In genomic region chr10:79927111-79927828, GRCh38 we compare ENCODE assay signal across 16 cellular contexts. TPM values are rescaled to one million over a fixed set of nuclear protein-coding genes. Genes with fewer than 3 reads are reported as not detected.
DNase-seq lines count a peak whose midpoint lies in the region; ATAC-seq, FAIRE-seq and TF ChIP-seq lines count a peak whose summit lies in the region.
"Had no signal": no experiment of that assay in that cellular context is flagged by ENCODE, and none has a peak within 500 bp of the region (broad histone marks: within the 10 kb centered on the region; RNA-seq: fewer than 3 reads in every experiment).

No MANE protein-coding gene starts in this region.

- no peak overlapping the region for H2AFZ ChIP-seq in K562 (ENCODE audit: low read depth, low read length)

- TF ChIP-seq EP300 in K562 (IDR thresholded peaks at IDR 0.05; ENCODE audit: low read length), result no peak

- DNase-seq in HEK293T (ENCODE audit: extremely low spot score) (peak; percentile 1), K562 (ENCODE audit: extremely low read depth in 1 of 4, low spot score in 3 of 4) (peak in 3 of 4 experiments; percentile 3 to 5 (median 4)), iPS-NIHi7 (ENCODE audit: extremely low spot score) (peak; percentile 3), NCI-H2171 treated with DMSO at 0.1 percent for 48 hours (lab: John Stamatoyannopoulos, UW) (no peak)
- DNase-seq: activated CD4-positive, alpha-beta memory T cell treated with anti-CD3 and anti-CD28 coated beads, Interleukin-2, amount 10 ng/mL, durations not matched to agents 7 days and 5 days; activated gamma-delta T cell treated with Interleukin-2 at 50 U/mL for 16 hours; NCI-H446; stimulated activated CD4-positive, alpha-beta T cell treated with anti-CD3 and anti-CD28 coated beads, Interleukin-4, amount 100 ng/mL, for 4 hours had no signal

- H3K9me1 ChIP-seq in K562 (ENCODE audit: control insufficient read depth, insufficient read depth, low read length), result no peaks in the 10 kb centered on the region

- intact Hi-C loops in K562 (cut with micrococcal nuclease), result loop anchor here (5.0 kb wide), 5 partner anchors 105 to 390 kb away; no protein-coding TSS in a partner anchor

- no peaks in the 10 kb centered on the region for H4K20me1 ChIP-seq in K562 (replicated peaks; ENCODE audit: control insufficient read depth, insufficient read depth, low read length)
- H4K20me1 ChIP-seq: BLaER1 treated with 17β-estradiol and CSF1 and Interleukin-3, amounts not matched to agents 10 nM and 100 nM had no signal

- 16% methylated on average over 3 of the region's 3 CpGs for WGBS in K562 (ENCODE audit: insufficient coverage, low coverage, missing lambda C conversion rate)

- no peak overlapping the region for H3K4me3 ChIP-seq in K562
- H3K4me3 ChIP-seq in skeletal muscle tissue (ENCODE audit: low read length in 3 of 3), result no peak overlapping the region
- H3K4me3 ChIP-seq: BLaER1 treated with 17β-estradiol and CSF1 and Interleukin-3, amounts not matched to agents 10 nM and 100 nM had no signal

- TF ChIP-seq RAD21 in K562 (CRISPR knock-in tag; conservative IDR thresholded peaks at IDR 0.05 in 1 of 2, IDR thresholded peaks at IDR 0.05 in 1 of 2), result no peak

- H3K9me3 ChIP-seq in K562 (replicated peaks; ENCODE audit: control insufficient read depth, insufficient read depth, low read depth, low read length) (no peaks in the 10 kb centered on the region), skeletal muscle tissue (ENCODE audit: control insufficient read depth in 3 of 3, low read length in 3 of 3) (no peaks in the 10 kb centered on the region)

- TF ChIP-seq CTCF in K562 (IDR thresholded peaks at IDR 0.05 in 2 of 3, conservative IDR thresholded peaks at IDR 0.05 in 1 of 3; ENCODE audit: insufficient read depth in 2 of 3, low read depth in 1 of 3, low read length in 3 of 3), result no peak

- CTCF ChIA-PET in HEK293T (lab: Yijun Ruan, JAX), result no interaction called here
- CTCF ChIA-PET in K562 (lab: Yijun Ruan, JAX; ENCODE audit: low intra/inter-chr PET ratio), result no interaction called here

- FAIRE-seq in K562 (lab: Jason Lieb, UNC), result no peak
- FAIRE-seq: H1 had no signal

- H3K4me2 ChIP-seq in K562 (ENCODE audit: insufficient read depth, low read length), result no peak overlapping the region
- H3K4me2 ChIP-seq: BLaER1 treated with 17β-estradiol and CSF1 and Interleukin-3, amounts not matched to agents 10 nM and 100 nM had no signal

- TF ChIP-seq POLR2A in K562 (conservative IDR thresholded peaks at IDR 0.05), result no peak

- POLR2A ChIA-PET in HEK293T (lab: Yijun Ruan, JAX) (no interaction called here), K562 (lab: Yijun Ruan, JAX) (interaction anchor here (0.6 kb wide), 1 partner anchor 363 kb away, joined by 3 read pairs; no protein-coding TSS in a partner anchor)

- H3K9ac ChIP-seq in K562 (ENCODE audit: insufficient read depth in 1 of 2, low read depth in 2 of 2, low read length in 2 of 2) (no peak overlapping the region), skeletal muscle tissue (ENCODE audit: low read depth in 1 of 3, low read length in 3 of 3) (peak overlapping the region in 2 of 3 donors; percentile 27 to 50)
- H3K9ac ChIP-seq: BLaER1 treated with 17β-estradiol and CSF1 and Interleukin-3, amounts not matched to agents 10 nM and 100 nM had no signal

- no peaks in the 10 kb centered on the region for H3K79me2 ChIP-seq in K562 (ENCODE audit: control insufficient read depth, insufficient read depth, low read length)

- no TSS peak for BruUV-seq in K562 (replicated peaks; lab: Mats Ljungman, UMichigan)

- H3K27me3 ChIP-seq in K562 (ENCODE audit: control insufficient read depth in 2 of 2, insufficient read depth in 2 of 2, low read length in 2 of 2) (peaks cover 36 to 56% of the 10 kb centered on the region in 2 experiments), skeletal muscle tissue (ENCODE audit: control insufficient read depth in 3 of 3, insufficient read depth in 3 of 3, low read length in 3 of 3) (no peaks in the 10 kb centered on the region)

- ATAC-seq in K562 (no peak), HG03159 (IDR thresholded peaks at IDR 0.05; ENCODE audit: unreplicated experiment) (no peak), GM19463 (IDR thresholded peaks at IDR 0.05; ENCODE audit: unreplicated experiment) (no peak)

- in situ Hi-C loops in K562 (cut with MboI), result no loop called here

- H3K36me3 ChIP-seq in K562 (ENCODE audit: control insufficient read depth, insufficient read depth, low read length) (no peaks in the 10 kb centered on the region), skeletal muscle tissue (ENCODE audit: control insufficient read depth in 3 of 3, insufficient read depth in 3 of 3, low read length in 3 of 3) (peaks cover 3 to 8% (median 5%) of the 10 kb centered on the region in 3 donors)
- H3K36me3 ChIP-seq: BLaER1 treated with 17β-estradiol and CSF1 and Interleukin-3, amounts not matched to agents 10 nM and 100 nM had no signal

- no peak overlapping the region for H3K27ac ChIP-seq in K562 (ENCODE audit: extremely low read depth, low read depth, low read length)
- peak overlapping the region; percentile 23 for H3K27ac ChIP-seq in skeletal muscle tissue (ENCODE audit: low read depth, low read length)
- H3K27ac ChIP-seq: BLaER1 treated with 17β-estradiol and CSF1 and Interleukin-3, amounts not matched to agents 10 nM and 100 nM had no signal

- peaks cover 3 to 4% of the 10 kb centered on the region in 2 experiments; a peak in 3 of 5 replicates for H3K4me1 ChIP-seq in K562 (replicated peaks in 1 of 2; ENCODE audit: control insufficient read depth in 2 of 2, insufficient read depth in 2 of 2, low read length in 2 of 2)
- H3K4me1 ChIP-seq in skeletal muscle tissue (ENCODE audit: control insufficient read depth in 3 of 3, insufficient read depth in 3 of 3, low read length in 3 of 3), result peaks cover 0 to 12% (median 12%) of the 10 kb centered on the region in 3 donors
- H3K4me1 ChIP-seq: BLaER1 treated with 17β-estradiol and CSF1 and Interleukin-3, amounts not matched to agents 10 nM and 100 nM had no signal

TF ChIP-seq in HEK293T, 16 proteins besides CTCF, POLR2A, EP300 and RAD21:
- TF ChIP-seq HDGF (IDR thresholded peaks at IDR 0.05; ENCODE audit: borderline replicate concordance) (no peak), PKNOX1 (IDR thresholded peaks at IDR 0.05) (no peak), FOXK2 (IDR thresholded peaks at IDR 0.05) (no peak), LEF1 (IDR thresholded peaks at IDR 0.05; ENCODE audit: borderline replicate concordance) (no peak), L3MBTL2 (conservative IDR thresholded peaks at IDR 0.05) (no peak), BHLHE40 (IDR thresholded peaks at IDR 0.05; ENCODE audit: borderline replicate concordance) (no peak), SP1 (IDR thresholded peaks at IDR 0.05) (no peak), ELF4 (IDR thresholded peaks at IDR 0.05) (no peak)

TF ChIP-seq in K562, 482 proteins besides CTCF, POLR2A, EP300 and RAD21:
- TF ChIP-seq DMBX1 (CRISPR knock-in tag; IDR thresholded peaks at IDR 0.05; ENCODE audit: borderline replicate concordance), result no peak
- TF ChIP-seq MEIS2 (IDR thresholded peaks at IDR 0.05; ENCODE audit: partially characterized antibody), result no peak

RNA-seq across cellular contexts. Expression of gene SFTPD, which starts 21.6 kb away (rescaled TPM):
- not detected in 2 replicates for total RNA-seq in K562 (2011; cell fraction: chromatin; rRNA removed; ENCODE audit: low replicate concordance)
- total RNA-seq in K562 (2011; cell fraction: nucleolus; rRNA removed), result not detected in 2 replicates
- not detected in 2 replicates for total RNA-seq in K562 (2011; cell fraction: nucleoplasm; rRNA removed)
- total RNA-seq in K562 (2014; rRNA removed), result not detected in 2 replicates
- not detected in 2 replicates for total RNA-seq in K562 (2014; rRNA removed; fragmentation: Illumina TruSeq; extraction: Trizol)
- total RNA-seq in K562 (2015; rRNA removed; fragmentation: Illumina TruSeq; extraction: Trizol), result not detected in 2 replicates
- 0.20 and 0.29 TPM in 2 replicates for total RNA-seq in K562 (2021)
- polyA plus RNA-seq in K562 (2011; rRNA removed), result not detected in 2 replicates
- polyA plus RNA-seq in K562 (2011; cell fraction: cytosol; rRNA removed), result not detected in 2 replicates
- polyA plus RNA-seq in K562 (2011; cell fraction: nucleus; rRNA removed), result not detected in 2 replicates
- not detected in 2 replicates for polyA plus RNA-seq in K562 (2012)
- not detected in 2 replicates for polyA plus RNA-seq in K562 (2014; fragmentation: Illumina TruSeq; extraction: Trizol)
- not detected for polyA plus RNA-seq in K562 (2014; fragmentation: Nextera tagmentation; extraction: Ambion mirVana)
- not detected in 2 replicates for polyA plus RNA-seq in K562 (2014; rRNA removed)
- polyA minus RNA-seq in K562 (2011; rRNA and poly(A)+ RNA removed), result not detected in 2 replicates
- polyA minus RNA-seq in K562 (2011; cell fraction: cytosol; rRNA and poly(A)+ RNA removed), result not detected in 2 replicates
- polyA minus RNA-seq in K562 (2011; cell fraction: nucleus; rRNA and poly(A)+ RNA removed), result not detected in 2 replicates
- total RNA-seq in skeletal muscle tissue, result not detected
- total RNA-seq: activated CD4-positive, alpha-beta memory T cell treated with anti-CD3 and anti-CD28 coated beads, Interleukin-2, amount 10 ng/mL, durations not matched to agents 7 days and 5 days; fibroblast of lung; urinary bladder had no signal
- polyA plus RNA-seq: fibroblast of lung, IgD-negative memory B cell had no signal

Comparison
In these comparisons a context has a peak if more than half of its experiments do, and no peak if none do; other contexts are left out.
1. H3K9ac ChIP-seq: peak in skeletal muscle tissue (2 of 3); none in K562 (0 of 2).